In genomic region chr17:63834431-63835166, GRCh38 we compare ENCODE assay signal across 8 cellular contexts. TPM values are rescaled to one million over a fixed set of nuclear protein-coding genes. Genes with fewer than 3 reads are reported as not detected.
A peak's percentile ranks its signal among the peaks of the same experiment; 100 is the strongest.
DNase-seq lines count a peak whose midpoint lies in the region; ATAC-seq and TF ChIP-seq lines count a peak whose summit lies in the region.

No MANE protein-coding gene starts in this region.

- H3K4me3 ChIP-seq in dorsolateral prefrontal cortex (no peak overlapping the region), transverse colon (no peak overlapping the region)

- no peak for TF ChIP-seq EP300 in transverse colon (IDR thresholded peaks at IDR 0.05; ENCODE audit: low read depth)

- peak in 55 of 56 donors; percentile 20 to 80 (median 60) for TF ChIP-seq CTCF in dorsolateral prefrontal cortex (IDR thresholded peaks at IDR 0.05 in 54 of 56, conservative IDR thresholded peaks at IDR 0.05 in 2 of 56; ENCODE audit: low read depth in 1 of 56, partially characterized antibody in 56 of 56)
- peak in 4 of 5 experiments; percentile 42 to 56 (median 50) for TF ChIP-seq CTCF in transverse colon (IDR thresholded peaks at IDR 0.05)

- peak; percentile 71 to 87 for ATAC-seq in activated CD4-positive, CD25-positive, alpha-beta regulatory T cell treated with anti-CD3 and anti-CD28 coated beads, Interleukin-2, amount 50 U/mL, for 24 hours
- peak; percentile 54 for ATAC-seq in HG02981 (IDR thresholded peaks at IDR 0.05; ENCODE audit: unreplicated experiment)

- DNase-seq in activated CD4-positive, CD25-positive, alpha-beta regulatory T cell treated with anti-CD3 and anti-CD28 coated beads, Interleukin-2, amount 50 U/mL, for 72 hours, result no peak
- DNase-seq in NCI-H460 (ENCODE audit: extremely low read depth, low read depth) (peak; percentile 84), dorsolateral prefrontal cortex (peak in 8 of 10 donors; percentile 41 to 86 (median 72)), midbrain (lab: John Stamatoyannopoulos, UW) (peak; percentile 67), transverse colon (no peak)
- DNase-seq in activated CD4-positive, alpha-beta T cell treated with anti-CD3 and anti-CD28 coated beads for 48 hours, result peak; percentile 54

- intact Hi-C loops in dorsolateral prefrontal cortex (cut with DNase I) (loop anchor here in 1 of 2 donors (5.0 to 10.0 kb wide), 3 partner anchors 212 to 670 kb away; partner anchors contain the start of genes CEP95, DDX5 and MAP3K3), transverse colon (cut with DNase I; ENCODE audit: low total_unique reads) (no loop called here)

- no peaks in the 10 kb centered on the region for H3K27me3 ChIP-seq in dorsolateral prefrontal cortex
- H3K27me3 ChIP-seq in transverse colon, result no peaks in the 10 kb centered on the region

- peaks cover 10 to 41% (median 28%) of the 10 kb centered on the region in 4 donors for H3K4me1 ChIP-seq in transverse colon

- WGBS in transverse colon (ENCODE audit: low coverage in 1 of 2), 2 donors, result 31% methylated on average over 13 of the region's 13 CpGs; no CpG with 5 or more reads in 1 of the 2 donors

- peaks cover 0 to 57% (median 26%) of the 10 kb centered on the region in 4 donors for H3K36me3 ChIP-seq in transverse colon

- no peak for TF ChIP-seq POLR2A in transverse colon (IDR thresholded peaks at IDR 0.05)

- H3K27ac ChIP-seq in dorsolateral prefrontal cortex, result peak overlapping the region in 53 of 59 donors; percentile 0 to 100 (median 66)
- H3K27ac ChIP-seq in transverse colon, result peak overlapping the region in 2 of 4 donors; percentile 1 to 28

- in situ Hi-C loops in transverse colon (cut with MboI; ENCODE audit: low pct_ligation_motif_present in 1 of 4, low pct_unique_long_range_greater_than_20kb in 1 of 4, low sequenced_read_pairs in 3 of 4), result no loop called here

- H3K9me3 ChIP-seq in transverse colon, result no peaks in the 10 kb centered on the region

RNA-seq across cellular contexts. Expression of gene FTSJ3, which starts 7.1 kb away (rescaled TPM):
- 27.9 and 35.0 TPM in 2 replicates for total RNA-seq in NCI-H460 (2014; rRNA removed; shearing (Covaris generic))
- 38.2 and 41.4 TPM in 2 replicates for polyA plus RNA-seq in NCI-H460 (2014; cell fraction: nucleus; rRNA removed)
- total RNA-seq in dorsolateral prefrontal cortex (10 to 100 TPM; 13.7 to 39.6 (median 25.0) TPM), transverse colon (10 to 100 TPM; 17.7 to 45.9 (median 34.6) TPM)

RNA-seq across cellular contexts. Expression of gene PSMC5, which starts 7.4 kb away (rescaled TPM):
- 52.7 and 66.3 TPM in 2 replicates for total RNA-seq in NCI-H460 (2014; rRNA removed; shearing (Covaris generic))
- 34.9 and 54.9 TPM in 2 replicates for polyA plus RNA-seq in NCI-H460 (2014; cell fraction: nucleus; rRNA removed)
- total RNA-seq in dorsolateral prefrontal cortex (100 to 1,000 TPM in 115 of 120 experiments, 10 to 100 TPM in 5; 89.5 to 186 (median 136) TPM), transverse colon (100 to 1,000 TPM in 1 of 4 donors, 10 to 100 TPM in 3; 63.2 to 131 (median 77.9) TPM)

RNA-seq across cellular contexts. Expression of gene SMARCD2, which starts 7.9 kb away (rescaled TPM):
- 73.6 and 75.5 TPM in 2 replicates for total RNA-seq in NCI-H460 (2014; rRNA removed; shearing (Covaris generic))
- 107 and 153 TPM in 2 replicates for polyA plus RNA-seq in NCI-H460 (2014; cell fraction: nucleus; rRNA removed)
- total RNA-seq in dorsolateral prefrontal cortex (10 to 100 TPM; 20.4 to 70.8 (median 40.0) TPM), transverse colon (100 to 1,000 TPM in 3 of 4 donors, 10 to 100 TPM in 1; 99.0 to 130 (median 109) TPM)

RNA-seq across cellular contexts. Expression of gene CSH2, which starts 38.9 kb away (rescaled TPM):
- not detected in 2 replicates for total RNA-seq in NCI-H460 (2014; rRNA removed; shearing (Covaris generic))
- polyA plus RNA-seq in NCI-H460 (2014; cell fraction: nucleus; rRNA removed), result not detected in 2 replicates
- not detected for total RNA-seq in dorsolateral prefrontal cortex
- not detected for total RNA-seq in transverse colon

RNA-seq across cellular contexts. Expression of gene GH2, which starts 47.1 kb away (rescaled TPM):
- total RNA-seq in NCI-H460 (2014; rRNA removed; shearing (Covaris generic)), result not detected in 2 replicates
- polyA plus RNA-seq in NCI-H460 (2014; cell fraction: nucleus; rRNA removed), result not detected in 2 replicates
- not detected for total RNA-seq in dorsolateral prefrontal cortex
- total RNA-seq in transverse colon, result not detected

Comparison
In these comparisons a context has a peak if more than half of its experiments do, and no peak if none do; other contexts are left out.
1. DNase-seq: peak in NCI-H460 (single experiment), activated CD4-positive, alpha-beta T cell treated with anti-CD3 and anti-CD28 coated beads for 48 hours (single experiment), dorsolateral prefrontal cortex (8 of 10) and midbrain (single experiment); none in activated CD4-positive, CD25-positive, alpha-beta regulatory T cell treated with anti-CD3 and anti-CD28 coated beads, Interleukin-2, amount 50 U/mL, for 72 hours (single experiment) and transverse colon (single experiment).